In genomic region chr4:37890501-37891220, GRCh38 we compare ENCODE assay signal across 8 cellular contexts. TPM values are rescaled to one million over a fixed set of nuclear protein-coding genes. Genes with fewer than 3 reads are reported as not detected.
A peak's percentile ranks its signal among the peaks of the same experiment; 100 is the strongest.
DNase-seq lines count a peak whose midpoint lies in the region; ATAC-seq, FAIRE-seq and TF ChIP-seq lines count a peak whose summit lies in the region.

TSS of gene TBC1D1 (plus strand) at chr4:37891084. CDS start at chr4:37902096, 11,012 bp downstream.

- no peak within 1 kb of the TSS for H3K27ac Mint-ChIP-seq in Calu3 (ENCODE audit: unreplicated experiment)

- DNase-seq in Calu3 = peak; percentile 44
- peak; percentile 38 for DNase-seq in astrocyte of the hippocampus (ENCODE audit: low read depth, low spot score)
- peak; percentile 66 for DNase-seq in small intestine
- no peak for DNase-seq in T1000 (lab: John Stamatoyannopoulos, UW)

- H3K4me1 Mint-ChIP-seq in Calu3 (ENCODE audit: low read depth, unreplicated experiment) = no peaks in the 10 kb centered on the region

- H3K36me3 Mint-ChIP-seq in Calu3 (ENCODE audit: insufficient read depth, unreplicated experiment) = no peaks in the 10 kb centered on the region

- no peaks in the 10 kb centered on the region for H3K9me3 Mint-ChIP-seq in Calu3 (ENCODE audit: low read depth, unreplicated experiment)

- under 1% methylated on average over 58 of the region's 63 CpGs for WGBS in HUES64
- WGBS in small intestine, 3 donors = 1 to 2% (median 1%) methylated on average over 34 to 63 of the region's 63 CpGs

- H3K4me1 ChIP-seq in HUES64 (ENCODE audit: insufficient read depth, low read length) = peaks cover 5% of the 10 kb centered on the region; the same call in 1 of the 2 replicates
- H3K4me1 ChIP-seq in small intestine (ENCODE audit: control insufficient read depth in 2 of 2, insufficient read depth in 1 of 2, low read depth in 1 of 2, low read length in 1 of 2) = no peaks in the 10 kb centered on the region

- FAIRE-seq in small intestine (lab: Jason Lieb, UNC) = no peak

- no peak for TF ChIP-seq CTCF in Calu3 (IDR thresholded peaks at IDR 0.05; ENCODE audit: unreplicated experiment)

- H3K9ac ChIP-seq in HUES64 (ENCODE audit: low read depth, low read length) = peak within 1 kb of the TSS; percentile 21; the same call in 1 of the 2 replicates

- CTCF ChIA-PET in Calu3 (lab: Charles Lee) = no interaction called here

- H3K9me3 ChIP-seq in HUES64 (ENCODE audit: insufficient read depth, low read depth, low read length) = no peaks in the 10 kb centered on the region
- H3K9me3 ChIP-seq in iPS-18c (ENCODE audit: control insufficient read depth, insufficient read depth, low read length) = no peaks in the 10 kb centered on the region
- H3K9me3 ChIP-seq in small intestine (ENCODE audit: control insufficient read depth, low read depth) = no peaks in the 10 kb centered on the region

- BruUV-seq in Calu3 (replicated peaks; lab: Mats Ljungman, UMichigan) = no TSS peak

- H3K27ac ChIP-seq in HUES64 (ENCODE audit: low read depth, low read length) (no peak within 1 kb of the TSS), small intestine (ENCODE audit: low read depth in 1 of 2, low read length in 1 of 2) (peak within 1 kb of the TSS; percentile 62 to 84)

- H3K27me3 ChIP-seq in HUES64 (ENCODE audit: insufficient read depth, low read length) (peaks cover 76% of the 10 kb centered on the region), small intestine (ENCODE audit: control insufficient read depth in 2 of 2, insufficient read depth in 2 of 2, low read length in 2 of 2) (peaks cover 0 to 3% of the 10 kb centered on the region in 2 donors)

- peak within 1 kb of the TSS; percentile 59 for H3K4me3 Mint-ChIP-seq in Calu3 (ENCODE audit: low read depth, unreplicated experiment)

- no peaks in the 10 kb centered on the region for H3K36me3 ChIP-seq in HUES64 (ENCODE audit: insufficient read depth, low read length)
- no peaks in the 10 kb centered on the region for H3K36me3 ChIP-seq in small intestine (ENCODE audit: control insufficient read depth in 2 of 2, insufficient read depth in 2 of 2, low read length in 2 of 2)

- H3K4me3 ChIP-seq in HUES64 (ENCODE audit: low read length) (peak within 1 kb of the TSS; percentile 66), iPS-18c (ENCODE audit: insufficient read depth, low read depth, low read length) (peak within 1 kb of the TSS; percentile 66), small intestine (ENCODE audit: low read depth in 1 of 2, low read length in 2 of 2) (peak within 1 kb of the TSS; percentile 83 to 93)

- peak; percentile 26 for ATAC-seq in GM21390 (IDR thresholded peaks at IDR 0.05; ENCODE audit: unreplicated experiment)

- H3K27me3 Mint-ChIP-seq in Calu3 (ENCODE audit: unreplicated experiment) = peaks cover 12% of the 10 kb centered on the region

- intact Hi-C loops in Calu3 (cut with micrococcal nuclease; ENCODE audit: unreplicated experiment) = loop anchor here (5.0 kb wide), 1 partner anchor 92 kb away; no protein-coding TSS in a partner anchor
- intact Hi-C loops in T-helper 1 cell treated with Interleukin-12 subunit alpha and Interleukin-12 subunit beta and Interleukin-4 antibody, amounts not matched to agents 30 ng/mL and 1 ng/mL, for 36 hours (cut with micrococcal nuclease) = loop anchor here (1.0 to 10.0 kb wide), 16 partner anchors 39 to 1807 kb away; partner anchors contain the start of genes PGM2, RELL1, TLR1 and UBE2K

RNA-seq across cellular contexts. Expression of gene TBC1D1, which starts in this region (rescaled TPM):
- total RNA-seq in Calu3 (2022) = 37.2 and 39.8 TPM in 2 replicates
- polyA plus RNA-seq in HUES64 (2013, experiment 1 of 2) = 76.8 TPM
- polyA plus RNA-seq in HUES64 (2013, experiment 2 of 2) = 96.0 TPM
- total RNA-seq in T-helper 1 cell treated with Interleukin-12 subunit alpha and Interleukin-12 subunit beta and Interleukin-4 antibody, amounts not matched to agents 30 ng/mL and 1 ng/mL, for 36 hours = 61.5 and 65.2 TPM in 2 replicates
- polyA plus RNA-seq in small intestine = 10 to 100 TPM; 38.3 to 43.8 (median 39.1) TPM
